ENCODE assay signal across 8 cellular contexts in the genomic region with DNA sequence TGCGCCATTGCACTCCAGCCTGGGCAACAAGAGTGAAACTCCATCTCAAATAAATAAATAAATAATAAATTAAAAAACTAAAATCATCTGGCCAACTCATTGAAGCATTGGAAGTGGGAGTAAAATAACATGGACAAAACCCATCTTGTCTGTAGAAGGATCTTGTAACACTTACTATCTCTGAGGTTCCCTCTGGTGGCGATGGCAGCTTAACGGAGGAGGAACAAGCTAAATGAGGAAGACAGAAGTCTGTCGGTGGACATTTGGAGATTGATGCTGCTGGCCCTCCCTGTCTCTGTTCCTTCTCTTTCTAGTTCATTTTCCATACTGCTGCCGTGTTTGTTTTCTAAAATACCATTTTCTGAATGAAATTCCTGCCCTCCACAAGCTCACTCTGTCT. TPM values are rescaled to one million over a fixed set of nuclear protein-coding genes. Genes with fewer than 3 reads are reported as not detected.
A peak's percentile ranks its signal among the peaks of the same experiment; 100 is the strongest.
DNase-seq lines count a peak whose midpoint lies in the region; ATAC-seq lines count a peak whose summit lies in the region.

No MANE protein-coding gene starts in this region.

- intact Hi-C loops in activated naive CD4-positive, alpha-beta T cell treated with anti-CD3 and anti-CD28 coated beads for 36 hours (cut with micrococcal nuclease), result no loop called here
- intact Hi-C loops in head of caudate nucleus (cut with DNase I), result no loop called here

- H3K36me3 ChIP-seq in effector memory CD4-positive, alpha-beta T cell (ENCODE audit: control insufficient read depth, insufficient read depth, low read length), result peaks cover 55% of the 10 kb centered on the region

- no peak for ATAC-seq in activated naive CD4-positive, alpha-beta T cell treated with anti-CD3 and anti-CD28 coated beads, Interleukin-2, amount 50 U/mL, for 72 hours
- ATAC-seq in HG02623 (IDR thresholded peaks at IDR 0.05; ENCODE audit: unreplicated experiment), result no peak
- no peak for ATAC-seq in HG02884 (IDR thresholded peaks at IDR 0.05; ENCODE audit: unreplicated experiment)

- H3K4me1 Mint-ChIP-seq in activated naive CD4-positive, alpha-beta T cell treated with anti-CD3 and anti-CD28 coated beads for 36 hours (ENCODE audit: low read depth), result peaks cover 2% of the 10 kb centered on the region

- no peaks in the 10 kb centered on the region for H3K9me3 ChIP-seq in effector memory CD4-positive, alpha-beta T cell (ENCODE audit: control insufficient read depth, low read length)

- peaks cover 44% of the 10 kb centered on the region for H3K36me3 Mint-ChIP-seq in activated naive CD4-positive, alpha-beta T cell treated with anti-CD3 and anti-CD28 coated beads for 36 hours (ENCODE audit: low read depth)
- peaks cover 18 to 54% of the 10 kb centered on the region in 2 donors for H3K36me3 Mint-ChIP-seq in activated naive CD4-positive, alpha-beta T cell treated with anti-CD3 and anti-CD28 coated beads, Interleukin-2, amount 50 U/mL, for 72 hours

- H3K4me3 Mint-ChIP-seq in activated naive CD4-positive, alpha-beta T cell treated with anti-CD3 and anti-CD28 coated beads for 36 hours, result no peak overlapping the region

- CTCF ChIA-PET in activated naive CD4-positive, alpha-beta T cell treated with anti-CD3 and anti-CD28 coated beads for 36 hours (lab: Charles Lee), result interaction anchor here (0.8 to 2.7 kb wide), 3 partner anchors 11 to 140 kb away, joined by 3 to 11 read pairs (median 3); no protein-coding TSS in a partner anchor

- no peak overlapping the region for H3K27ac Mint-ChIP-seq in activated naive CD4-positive, alpha-beta T cell treated with anti-CD3 and anti-CD28 coated beads for 36 hours
- H3K27ac Mint-ChIP-seq in activated naive CD4-positive, alpha-beta T cell treated with anti-CD3 and anti-CD28 coated beads, Interleukin-2, amount 50 U/mL, for 72 hours, result no peak overlapping the region

- no peak overlapping the region for H3K4me3 ChIP-seq in effector memory CD4-positive, alpha-beta T cell (ENCODE audit: insufficient read depth, low read depth, low read length, poor library complexity, severe bottlenecking)

- peak; percentile 34 for DNase-seq in activated naive CD4-positive, alpha-beta T cell treated with anti-CD3 and anti-CD28 coated beads for 36 hours
- no peak for DNase-seq in activated naive CD4-positive, alpha-beta T cell treated with anti-CD3 and anti-CD28 coated beads, Interleukin-2, amount 50 U/mL, for 72 hours (ENCODE audit: low spot score in 2 of 2)
- peak; percentile 4 for DNase-seq in SK-N-DZ (ENCODE audit: low spot score)
- DNase-seq in head of caudate nucleus, result peak in 38 of 42 donors; percentile 35 to 84 (median 64)
- peak; percentile 76 for DNase-seq in superior temporal gyrus (ENCODE audit: extremely low spot score)
- DNase-seq in effector memory CD4-positive, alpha-beta T cell, result no peak

- no peaks in the 10 kb centered on the region for H3K27me3 Mint-ChIP-seq in activated naive CD4-positive, alpha-beta T cell treated with anti-CD3 and anti-CD28 coated beads for 36 hours (ENCODE audit: low read depth)

- no peaks in the 10 kb centered on the region for H3K4me1 ChIP-seq in effector memory CD4-positive, alpha-beta T cell (ENCODE audit: control insufficient read depth, insufficient read depth, low read length, poor library complexity, severe bottlenecking)

- no peaks in the 10 kb centered on the region for H3K27me3 ChIP-seq in effector memory CD4-positive, alpha-beta T cell (replicated peaks; ENCODE audit: control insufficient read depth, insufficient read depth, low read length, poor library complexity, severe bottlenecking)

- H3K27ac ChIP-seq in effector memory CD4-positive, alpha-beta T cell (ENCODE audit: insufficient read depth, low read length, poor library complexity, severe bottlenecking), result no peak overlapping the region

- H3K9me3 Mint-ChIP-seq in activated naive CD4-positive, alpha-beta T cell treated with anti-CD3 and anti-CD28 coated beads for 36 hours, result no peaks in the 10 kb centered on the region
- peaks cover 0 to 4% of the 10 kb centered on the region in 2 donors for H3K9me3 Mint-ChIP-seq in activated naive CD4-positive, alpha-beta T cell treated with anti-CD3 and anti-CD28 coated beads, Interleukin-2, amount 50 U/mL, for 72 hours

RNA-seq across cellular contexts. Expression of a gene that starts 43.4 kb away (rescaled TPM):
- 10 to 100 TPM; 22.1 to 23.3 TPM for total RNA-seq in activated naive CD4-positive, alpha-beta T cell treated with anti-CD3 and anti-CD28 coated beads for 36 hours
- 10 to 100 TPM; 33.8 to 66.0 TPM for total RNA-seq in activated naive CD4-positive, alpha-beta T cell treated with anti-CD3 and anti-CD28 coated beads, Interleukin-2, amount 50 U/mL, for 72 hours
- polyA plus RNA-seq in SK-N-DZ (2014; cell fraction: cytosol; rRNA removed), result 3.6 and 4.9 TPM in 2 replicates
- polyA plus RNA-seq in SK-N-DZ (2014; cell fraction: nucleus; rRNA removed), result 3.8 and 4.6 TPM in 2 replicates

Comparison
In these comparisons a context has a peak if more than half of its experiments do, and no peak if none do; other contexts are left out.
1. DNase-seq: peak in activated naive CD4-positive, alpha-beta T cell treated with anti-CD3 and anti-CD28 coated beads for 36 hours (single experiment), SK-N-DZ (single experiment), head of caudate nucleus (38 of 42) and superior temporal gyrus (single experiment); none in activated naive CD4-positive, alpha-beta T cell treated with anti-CD3 and anti-CD28 coated beads, Interleukin-2, amount 50 U/mL, for 72 hours (0 of 2) and effector memory CD4-positive, alpha-beta T cell (0 of 3).